Comparison of ENCODE assay signal across 8 cellular contexts in genomic region chr17:75855310-75856061, GRCh38. TPM values are rescaled to one million over a fixed set of nuclear protein-coding genes. Genes with fewer than 3 reads are reported as not detected.
DNase-seq lines count a peak whose midpoint lies in the region; ATAC-seq and TF ChIP-seq lines count a peak whose summit lies in the region.

Gene WBP2 (minus strand): TSS chr17:75855335. CDS start chr17:75855297, 38 bp downstream.

- ATAC-seq in HG02642 (IDR thresholded peaks at IDR 0.05; ENCODE audit: poor library complexity, unreplicated experiment) (peak; percentile 89), thoracic aorta (ENCODE audit: insufficient number of reproducible peaks, low FRiP score, low read depth) (peak; percentile 96)

- H3K4me3 ChIP-seq in GM12865 (ENCODE audit: low read depth, low read length): peak within 1 kb of the TSS; percentile 96
- peak within 1 kb of the TSS; percentile 100 for H3K4me3 ChIP-seq in osteoblast (ENCODE audit: insufficient read depth, low read length)
- H3K4me3 ChIP-seq in thoracic aorta: peak within 1 kb of the TSS; percentile 90

- H3K4me3 Mint-ChIP-seq in activated naive CD8-positive, alpha-beta T cell: no peak within 1 kb of the TSS
- peak within 1 kb of the TSS; percentile 91 for H3K4me3 Mint-ChIP-seq in glutamatergic neuron (ENCODE audit: unreplicated experiment)

- peak within 1 kb of the TSS; percentile 85 for H3K4me2 ChIP-seq in osteoblast (ENCODE audit: insufficient read depth, low read length)

- DNase-seq in GM12865 (ENCODE audit: low read depth): peak; percentile 100
- DNase-seq in NCI-H1105 (lab: John Stamatoyannopoulos, UW): peak; percentile 99
- DNase-seq in SKM-1 treated with dmso at 0.1 percent for 144 hours (lab: John Stamatoyannopoulos, UW; ENCODE audit: unreplicated experiment): peak; percentile 100
- DNase-seq in glutamatergic neuron: peak; percentile 96
- DNase-seq in osteoblast (ENCODE audit: insufficient read length, low spot score, missing footprints): peak; percentile 100
- DNase-seq in thoracic aorta (ENCODE audit: low spot score): peak; percentile 99

- H3K79me2 ChIP-seq in osteoblast (ENCODE audit: insufficient read depth, low read length): peaks cover 25% of the 10 kb centered on the region

- no peaks in the 10 kb centered on the region for H3K9me3 Mint-ChIP-seq in activated naive CD8-positive, alpha-beta T cell (ENCODE audit: low read depth)
- H3K9me3 Mint-ChIP-seq in glutamatergic neuron (ENCODE audit: unreplicated experiment): peaks cover 4% of the 10 kb centered on the region

- H3K9me3 ChIP-seq in osteoblast (ENCODE audit: low read depth, low read length) (no peaks in the 10 kb centered on the region), thoracic aorta (no peaks in the 10 kb centered on the region)

- H3K27ac ChIP-seq in osteoblast (ENCODE audit: low read depth, low read length) (peak within 1 kb of the TSS; percentile 84), thoracic aorta (peak within 1 kb of the TSS; percentile 96 to 98)

- no peaks in the 10 kb centered on the region for H3K36me3 Mint-ChIP-seq in activated naive CD8-positive, alpha-beta T cell
- no peaks in the 10 kb centered on the region for H3K36me3 Mint-ChIP-seq in glutamatergic neuron (ENCODE audit: unreplicated experiment)

- peak within 1 kb of the TSS; percentile 89 for H3K27ac Mint-ChIP-seq in activated naive CD8-positive, alpha-beta T cell
- H3K27ac Mint-ChIP-seq in glutamatergic neuron (ENCODE audit: unreplicated experiment): peak within 1 kb of the TSS; percentile 90

- peaks cover 3% of the 10 kb centered on the region for H4K20me1 ChIP-seq in osteoblast (ENCODE audit: insufficient read depth, low read length)

- H3K4me1 ChIP-seq in osteoblast (ENCODE audit: insufficient read depth, low read length) (peaks cover 26% of the 10 kb centered on the region), thoracic aorta (ENCODE audit: control insufficient read depth in 1 of 2, low read depth in 2 of 2) (peaks cover 18 to 36% of the 10 kb centered on the region in 2 donors)

- peaks cover 35% of the 10 kb centered on the region for H3K4me1 Mint-ChIP-seq in activated naive CD8-positive, alpha-beta T cell (ENCODE audit: low read depth)
- peaks cover 9% of the 10 kb centered on the region for H3K4me1 Mint-ChIP-seq in glutamatergic neuron (ENCODE audit: low read depth, unreplicated experiment)

- H2AFZ ChIP-seq in osteoblast (ENCODE audit: low read length): peak within 1 kb of the TSS; percentile 97

- no peaks in the 10 kb centered on the region for H3K27me3 ChIP-seq in osteoblast (ENCODE audit: insufficient read depth, low read length)
- H3K27me3 ChIP-seq in thoracic aorta (replicated peaks; ENCODE audit: insufficient read depth): no peaks in the 10 kb centered on the region

- no peaks in the 10 kb centered on the region for H3K27me3 Mint-ChIP-seq in activated naive CD8-positive, alpha-beta T cell
- H3K27me3 Mint-ChIP-seq in glutamatergic neuron (ENCODE audit: unreplicated experiment): no peaks in the 10 kb centered on the region

- H3K36me3 ChIP-seq in osteoblast (ENCODE audit: insufficient read depth, low read length) (peaks cover 12% of the 10 kb centered on the region), thoracic aorta (peaks cover 15% of the 10 kb centered on the region)

- TF ChIP-seq CTCF in GM12865 (IDR thresholded peaks at IDR 0.05; ENCODE audit: insufficient read depth, low read depth, low read length, missing control alignments) (peak; percentile 48), glutamatergic neuron (IDR thresholded peaks at IDR 0.05; ENCODE audit: partially characterized antibody, unreplicated experiment) (no peak), osteoblast (IDR thresholded peaks at IDR 0.05; ENCODE audit: extremely low read depth, low read depth, low read length) (no peak), thoracic aorta (IDR thresholded peaks at IDR 0.05) (peak; percentile 35)

RNA-seq across cellular contexts. Expression of gene WBP2, which starts in this region (rescaled TPM):
- 111 TPM for total RNA-seq in glutamatergic neuron (ENCODE audit: unreplicated experiment)
- total RNA-seq in osteoblast: 31.1 and 38.3 TPM in 2 replicates
- total RNA-seq in thoracic aorta: 10 to 100 TPM; 55.8 to 83.1 TPM

Comparison
In these comparisons a context has a peak if more than half of its experiments do, and no peak if none do; other contexts are left out.
1. Peak in every context shown above with its lines: DNase-seq, ATAC-seq, H3K4me3 ChIP-seq and H3K27ac ChIP-seq.
2. CTCF ChIP-seq: peak in GM12865 (single experiment) and thoracic aorta (single experiment); none in glutamatergic neuron (single experiment) and osteoblast (single experiment).